ENCODE assay signal across 8 cellular contexts in genomic region chr16:58236231-58236690, GRCh38. TPM values are rescaled to one million over a fixed set of nuclear protein-coding genes. Genes with fewer than 3 reads are reported as not detected.
DNase-seq lines count a peak whose midpoint lies in the region; ATAC-seq and TF ChIP-seq lines count a peak whose summit lies in the region.

No MANE protein-coding gene starts in this region.

- H3K27ac Mint-ChIP-seq in activated naive CD4-positive, alpha-beta T cell treated with anti-CD3 and anti-CD28 coated beads, Interleukin-2, amount 10 ng/mL, durations not matched to agents 7 days and 5 days = no peak overlapping the region
- H3K27ac Mint-ChIP-seq in glutamatergic neuron (ENCODE audit: unreplicated experiment) = peak overlapping the region; percentile 28

- TF ChIP-seq EP300 in ovary (IDR thresholded peaks at IDR 0.05) = no peak

- H3K9ac ChIP-seq in KMS-11 = peak overlapping the region; percentile 23; the same call in 1 of the 2 replicates

- H3K36me3 Mint-ChIP-seq in activated naive CD4-positive, alpha-beta T cell treated with anti-CD3 and anti-CD28 coated beads, Interleukin-2, amount 10 ng/mL, durations not matched to agents 7 days and 5 days = no peaks in the 10 kb centered on the region
- H3K36me3 Mint-ChIP-seq in glutamatergic neuron (ENCODE audit: unreplicated experiment) = no peaks in the 10 kb centered on the region

- no peak for TF ChIP-seq POLR2A in ovary (IDR thresholded peaks at IDR 0.05)

- 0 to 1% (median 1%) methylated on average over 13 of the region's 13 CpGs for WGBS in ovary, 3 donors

- H3K9me3 ChIP-seq in SJCRH30 (replicated peaks) (no peaks in the 10 kb centered on the region), ovary (no peaks in the 10 kb centered on the region), tibial artery (no peaks in the 10 kb centered on the region)

- H3K4me1 ChIP-seq in KMS-11 (ENCODE audit: low read depth, poor library complexity, severe bottlenecking) (peaks cover 6% of the 10 kb centered on the region), SJCRH30 (no peaks in the 10 kb centered on the region), ovary (ENCODE audit: insufficient read depth) (no peaks in the 10 kb centered on the region), tibial artery (peaks cover 0 to 8% (median 4%) of the 10 kb centered on the region in 4 donors)

- H3K4me3 ChIP-seq in KMS-11 (IDR thresholded peaks at IDR 0.05; ENCODE audit: insufficient read depth, low read depth, low read length) (no peak overlapping the region), SJCRH30 (peak overlapping the region; percentile 43), ovary (no peak overlapping the region), tibial artery (peak overlapping the region; percentile 19 to 23)

- H3K79me2 ChIP-seq in KMS-11 (ENCODE audit: insufficient read depth, low read depth) = no peaks in the 10 kb centered on the region

- peak overlapping the region; percentile 76 for H3K4me3 Mint-ChIP-seq in activated naive CD4-positive, alpha-beta T cell treated with anti-CD3 and anti-CD28 coated beads, Interleukin-2, amount 10 ng/mL, durations not matched to agents 7 days and 5 days
- peak overlapping the region; percentile 98 for H3K4me3 Mint-ChIP-seq in glutamatergic neuron (ENCODE audit: unreplicated experiment)

- DNase-seq in Daoy (ENCODE audit: low read depth) (peak; percentile 72), SJCRH30 (peak; percentile 73 to 83), glutamatergic neuron (peak; percentile 83), ovary (peak; percentile 25 to 60 (median 55)), tibial artery (peak in 1 of 2 donors; percentile 55)
- DNase-seq in activated naive CD4-positive, alpha-beta T cell treated with anti-CD3 and anti-CD28 coated beads, Interleukin-2, amount 10 ng/mL, durations not matched to agents 7 days and 5 days = peak; percentile 83

- H3K36me3 ChIP-seq in KMS-11 (ENCODE audit: insufficient read depth) (no peaks in the 10 kb centered on the region), SJCRH30 (no peaks in the 10 kb centered on the region), ovary (no peaks in the 10 kb centered on the region), tibial artery (no peaks in the 10 kb centered on the region)

- H3K9me3 Mint-ChIP-seq in activated naive CD4-positive, alpha-beta T cell treated with anti-CD3 and anti-CD28 coated beads, Interleukin-2, amount 10 ng/mL, durations not matched to agents 7 days and 5 days = no peaks in the 10 kb centered on the region
- H3K9me3 Mint-ChIP-seq in glutamatergic neuron (ENCODE audit: unreplicated experiment) = no peaks in the 10 kb centered on the region

- ATAC-seq in GM21717 (IDR thresholded peaks at IDR 0.05; ENCODE audit: unreplicated experiment) = peak; percentile 98

- H2AFZ ChIP-seq in KMS-11 (ENCODE audit: low read depth) = peak overlapping the region; percentile 98

- peak overlapping the region; percentile 83 for H3K4me2 ChIP-seq in KMS-11

- H3K27me3 Mint-ChIP-seq in activated naive CD4-positive, alpha-beta T cell treated with anti-CD3 and anti-CD28 coated beads, Interleukin-2, amount 10 ng/mL, durations not matched to agents 7 days and 5 days = peaks cover 50% of the 10 kb centered on the region
- H3K27me3 Mint-ChIP-seq in glutamatergic neuron (ENCODE audit: unreplicated experiment) = peaks cover 2% of the 10 kb centered on the region

- no peak overlapping the region for H3K27ac ChIP-seq in KMS-11
- no peak overlapping the region for H3K27ac ChIP-seq in SJCRH30
- no peak overlapping the region for H3K27ac ChIP-seq in ovary
- H3K27ac ChIP-seq in tibial artery = no peak overlapping the region

- intact Hi-C loops in ovary (cut with DNase I) = no loop called here
- intact Hi-C loops in tibial artery (cut with DNase I; ENCODE audit: low total_unique reads) = no loop called here

- H3K27me3 ChIP-seq in KMS-11 (ENCODE audit: insufficient read depth, low read depth) (no peaks in the 10 kb centered on the region), SJCRH30 (0 out of 2 replicates have a peak, but pooled peaks cover 9% of the 10 kb centered on the region), ovary (no peaks in the 10 kb centered on the region), tibial artery (peaks cover 0 to 12% of the 10 kb centered on the region in 2 donors)

- CTCF ChIA-PET in activated naive CD4-positive, alpha-beta T cell treated with anti-CD3 and anti-CD28 coated beads, Interleukin-2, amount 10 ng/mL, durations not matched to agents 7 days and 5 days (lab: Charles Lee) = no interaction called here

- no peaks in the 10 kb centered on the region for H4K20me1 ChIP-seq in KMS-11 (ENCODE audit: insufficient read depth)

- TF ChIP-seq CTCF in KMS-11 (conservative IDR thresholded peaks at IDR 0.05; ENCODE audit: low read depth, low read length) = no peak
- TF ChIP-seq CTCF in glutamatergic neuron (IDR thresholded peaks at IDR 0.05; ENCODE audit: partially characterized antibody, unreplicated experiment) = no peak
- TF ChIP-seq CTCF in ovary (IDR thresholded peaks at IDR 0.05) = no peak
- TF ChIP-seq CTCF in tibial artery (IDR thresholded peaks at IDR 0.05) = no peak

- H3K4me1 Mint-ChIP-seq in activated naive CD4-positive, alpha-beta T cell treated with anti-CD3 and anti-CD28 coated beads, Interleukin-2, amount 10 ng/mL, durations not matched to agents 7 days and 5 days = peaks cover 14% of the 10 kb centered on the region
- peaks cover 3% of the 10 kb centered on the region for H3K4me1 Mint-ChIP-seq in glutamatergic neuron (ENCODE audit: low read depth, unreplicated experiment)

RNA-seq across cellular contexts. Expression of gene CSNK2A2, which starts 38.4 kb away (rescaled TPM):
- 16.1 and 17.8 TPM in 2 replicates for total RNA-seq in Daoy (2014; rRNA removed; shearing (Covaris generic))
- total RNA-seq in SJCRH30 (2014; rRNA removed; shearing (Covaris generic)) = 73.4 and 77.7 TPM in 2 replicates
- total RNA-seq in glutamatergic neuron (ENCODE audit: unreplicated experiment) (87.6 TPM), ovary (10 to 100 TPM; 23.1 to 63.3 (median 58.1) TPM)
- polyA plus RNA-seq in ovary = 10 to 100 TPM; 39.5 to 95.6 TPM

RNA-seq across cellular contexts. Expression of gene PRSS54, which starts 58.6 kb away (rescaled TPM):
- total RNA-seq in Daoy (2014; rRNA removed; shearing (Covaris generic)) = not detected in 2 replicates
- not detected in 2 replicates for total RNA-seq in SJCRH30 (2014; rRNA removed; shearing (Covaris generic))
- total RNA-seq in glutamatergic neuron (ENCODE audit: unreplicated experiment) = not detected
- total RNA-seq in ovary = not detected
- not detected for polyA plus RNA-seq in ovary

Comparison
In these comparisons a context has a peak if more than half of its experiments do, and no peak if none do; other contexts are left out.
1. H3K4me3 ChIP-seq: peak in SJCRH30 (single experiment) and tibial artery (2 of 2); none in KMS-11 (single experiment) and ovary (single experiment).